ENCODE assay signal across 22 cellular contexts in genomic region chr15:91547356-91547755, GRCh38.
"Had no signal": no experiment of that assay in that cellular context is flagged by ENCODE, and none has a peak within 500 bp of the region (broad histone marks: within the 10 kb centered on the region; RNA-seq: fewer than 3 reads in every experiment).

No MANE protein-coding gene starts in this region.

- H3K36me3 Mint-ChIP-seq: T-cell had no signal

- H3K9ac ChIP-seq: KMS-11, SK-N-SH had no signal

- H3K27ac ChIP-seq: HL-60, KMS-11 had no signal

- H3K27ac Mint-ChIP-seq: T-cell had no signal

- H3K9me2 ChIP-seq: SK-N-SH had no signal

- H3K9me3 ChIP-seq: SK-N-SH had no signal

- DNase-seq: Kasumi-1, MM.1S, NCI-H1092 treated with DMSO at 0.1 percent for 48 hours, NCI-H1417, NCI-H1436 treated with DMSO at 0.1 percent for 48 hours, NCI-H1694, NCI-H1930, NCI-H2081, NCI-H2107, NCI-H2227 treated with DMSO at 0.1 percent for 48 hours, NCI-H524, NCI-H526 treated with DMSO at 0.1 percent for 48 hours, NCI-H748 treated with DMSO at 0.1 percent for 48 hours, RPMI8226, SHP77, SK-N-SH, SW 1271, T-cell had no signal

- H3K4me3 Mint-ChIP-seq: T-cell had no signal

- H3K4me1 Mint-ChIP-seq: T-cell had no signal

- H3K4me2 ChIP-seq: KMS-11, SK-N-SH had no signal

- H3K9me3 Mint-ChIP-seq: T-cell had no signal

- ATAC-seq: T-cell had no signal

- FAIRE-seq: HTR-8/SVneo, RCC 7860 had no signal
